Comparison of ENCODE assay signal across 8 cellular contexts in the genomic region with DNA sequence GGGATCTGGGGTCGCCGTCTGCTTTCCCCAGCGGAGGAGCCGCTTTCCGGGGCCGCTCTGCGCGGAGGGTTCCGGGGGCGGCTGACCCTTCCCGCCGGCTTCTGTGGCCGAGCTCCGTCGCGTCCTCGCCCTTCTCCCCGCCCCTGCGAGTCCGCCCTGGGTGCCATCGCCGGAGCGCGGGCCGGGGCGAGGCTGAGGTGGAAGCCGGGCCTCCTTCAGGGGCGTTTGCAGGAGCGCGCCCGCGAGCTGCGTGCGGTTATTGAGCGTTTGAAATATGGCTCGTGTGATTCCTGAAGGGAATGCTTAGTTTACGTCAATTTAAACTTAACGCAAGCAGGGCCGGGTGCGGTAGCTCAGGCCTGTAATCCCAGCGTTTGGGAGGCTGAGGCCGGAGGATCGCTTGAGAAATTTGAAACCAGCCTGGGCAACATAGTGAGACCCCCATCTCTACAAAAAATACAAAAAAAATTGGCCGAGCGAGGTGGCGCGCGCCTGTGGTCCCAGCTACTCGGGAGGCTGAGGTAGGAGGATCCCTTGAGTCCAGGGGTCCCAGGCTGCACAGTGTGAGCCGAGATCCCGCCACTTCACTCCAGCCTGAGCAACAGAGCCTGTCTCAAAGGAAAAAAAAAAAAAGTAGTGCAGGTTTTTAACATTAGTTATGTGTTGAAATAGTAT. TPM values are rescaled to one million over a fixed set of nuclear protein-coding genes. Genes with fewer than 3 reads are reported as not detected.
DNase-seq lines count a peak whose midpoint lies in the region; ATAC-seq and TF ChIP-seq lines count a peak whose summit lies in the region.

No MANE protein-coding gene starts in this region.

- peak overlapping the region; percentile 63 for H3K4me3 ChIP-seq in cardiac muscle cell
- peak overlapping the region; percentile 90 for H3K4me3 ChIP-seq in esophagus (ENCODE audit: low read depth in 1 of 2, low read length in 2 of 2)
- H3K4me3 ChIP-seq in neuronal stem cell (ENCODE audit: low read length in 2 of 2) = peak overlapping the region; percentile 81 to 95

- H3K23ac ChIP-seq in neuronal stem cell (ENCODE audit: low read depth, low read length, poor library complexity) = peak overlapping the region; percentile 80

- ATAC-seq in Right ventricle myocardium inferior (no peak), HG03135 (IDR thresholded peaks at IDR 0.05; ENCODE audit: unreplicated experiment) (peak; percentile 20), GM21381 (IDR thresholded peaks at IDR 0.05; ENCODE audit: unreplicated experiment) (no peak)

- intact Hi-C loops in Right ventricle myocardium inferior (cut with DNase I) = no loop called here

- H3K27me3 ChIP-seq in cardiac muscle cell (no peaks in the 10 kb centered on the region), esophagus (ENCODE audit: control insufficient read depth in 1 of 2, insufficient read depth in 2 of 2, low read length in 2 of 2) (no peaks in the 10 kb centered on the region), neuronal stem cell (ENCODE audit: control insufficient read depth in 3 of 3, insufficient read depth in 3 of 3, low read depth in 1 of 3, low read length in 3 of 3) (no peaks in the 10 kb centered on the region)

- DNase-seq in cardiac muscle cell (ENCODE audit: low read depth in 1 of 2, low spot score in 1 of 2) (peak in 1 of 2 donors; percentile 51), Right ventricle myocardium inferior (ENCODE audit: missing footprints) (no peak), neuronal stem cell (ENCODE audit: low spot score) (no peak), GM19240 (ENCODE audit: insufficient read length, low spot score) (no peak)

- H2AK5ac ChIP-seq in neuronal stem cell (ENCODE audit: low read depth, low read length) = peak overlapping the region; percentile 70

- peak overlapping the region; percentile 90 for H3K9ac ChIP-seq in neuronal stem cell (ENCODE audit: low read depth, low read length, poor library complexity)

- TF ChIP-seq CTCF in cardiac muscle cell (IDR thresholded peaks at IDR 0.05; ENCODE audit: low read depth, low read length) (no peak), VCaP (conservative IDR thresholded peaks at IDR 0.05) (no peak)

- H2BK120ac ChIP-seq in neuronal stem cell (ENCODE audit: low read depth, low read length) = no peak overlapping the region

- H2BK12ac ChIP-seq in neuronal stem cell (ENCODE audit: low read length) = no peak overlapping the region

- peak overlapping the region; percentile 83 for H3K18ac ChIP-seq in neuronal stem cell (ENCODE audit: low read length)

- no peaks in the 10 kb centered on the region for H3K9me3 ChIP-seq in cardiac muscle cell (ENCODE audit: low read depth)
- H3K9me3 ChIP-seq in esophagus (ENCODE audit: control insufficient read depth in 2 of 2, insufficient read depth in 1 of 2, low read depth in 1 of 2, low read length in 1 of 2) = no peaks in the 10 kb centered on the region
- peaks cover 0 to 2% of the 10 kb centered on the region in 2 donors for H3K9me3 ChIP-seq in neuronal stem cell (replicated peaks in 1 of 2; ENCODE audit: control insufficient read depth in 2 of 2, insufficient read depth in 1 of 2, low read depth in 1 of 2, low read length in 2 of 2)

- peak overlapping the region; percentile 69 for H3K4me2 ChIP-seq in neuronal stem cell (ENCODE audit: insufficient read depth, low read length, poor library complexity, severe bottlenecking)

- H3K4me1 ChIP-seq in cardiac muscle cell (ENCODE audit: low read depth) = peaks cover 9% of the 10 kb centered on the region
- no peaks in the 10 kb centered on the region for H3K4me1 ChIP-seq in esophagus (ENCODE audit: control insufficient read depth in 2 of 2, insufficient read depth in 2 of 2, low read length in 1 of 2)
- H3K4me1 ChIP-seq in neuronal stem cell (ENCODE audit: control insufficient read depth in 2 of 2, insufficient read depth in 1 of 2, low read depth in 1 of 2, low read length in 2 of 2) = peaks cover 0 to 2% of the 10 kb centered on the region in 2 donors

- peak overlapping the region; percentile 80 for H3K27ac ChIP-seq in cardiac muscle cell
- H3K27ac ChIP-seq in VCaP = peak overlapping the region; percentile 98
- peak overlapping the region; percentile 12 to 80 for H3K27ac ChIP-seq in esophagus (ENCODE audit: low read depth in 2 of 2, low read length in 1 of 2)
- H3K27ac ChIP-seq in neuronal stem cell (replicated peaks; ENCODE audit: low read length) = no peak overlapping the region

- H3K14ac ChIP-seq in neuronal stem cell (ENCODE audit: low read length) = no peak overlapping the region

- H4K91ac ChIP-seq in neuronal stem cell (ENCODE audit: low read depth, low read length, poor library complexity) = no peak overlapping the region

- H2BK15ac ChIP-seq in neuronal stem cell (ENCODE audit: low read length) = peak overlapping the region; percentile 26

- H4K8ac ChIP-seq in neuronal stem cell (ENCODE audit: low read depth, low read length) = no peak overlapping the region

- H2AFZ ChIP-seq in neuronal stem cell (ENCODE audit: low read length) = peak overlapping the region; percentile 100

- H3K36me3 ChIP-seq in cardiac muscle cell (peaks cover 5% of the 10 kb centered on the region), esophagus (ENCODE audit: control insufficient read depth in 2 of 2, insufficient read depth in 2 of 2, low read length in 1 of 2) (peaks cover 0 to 8% of the 10 kb centered on the region in 2 donors), neuronal stem cell (replicated peaks in 1 of 2; ENCODE audit: control insufficient read depth in 2 of 2, insufficient read depth in 2 of 2, low read length in 2 of 2) (peaks cover 11 to 34% of the 10 kb centered on the region in 2 donors)

- H2BK5ac ChIP-seq in neuronal stem cell (ENCODE audit: low read length) = peak overlapping the region; percentile 62

- H3K4ac ChIP-seq in neuronal stem cell (ENCODE audit: low read length) = no peak overlapping the region

- peaks cover 6% of the 10 kb centered on the region for H3K79me1 ChIP-seq in neuronal stem cell (ENCODE audit: low read depth, low read length)

- WGBS in esophagus, 2 donors = 7 to 10% methylated on average over 51 of the region's 51 CpGs
- no CpG with 5 or more reads among the region's 51 CpGs for WGBS in neuronal stem cell (ENCODE audit: extremely low coverage in 2 of 2, insufficient read length in 2 of 2, insufficient replicate concordance in 1 of 2), 2 donors

RNA-seq across cellular contexts. Expression of gene PGAM5, which starts 0.7 kb away (rescaled TPM):
- total RNA-seq in cardiac muscle cell = 23.8 and 42.0 TPM in 2 replicates
- 18.4 and 28.5 TPM in 2 replicates for polyA plus RNA-seq in cardiac muscle cell
- 34.1 TPM for total RNA-seq in Right ventricle myocardium inferior
- 10 to 100 TPM; 19.1 to 20.5 TPM for polyA plus RNA-seq in esophagus
- 33.9 TPM for polyA plus RNA-seq in neuronal stem cell (2013, experiment 1 of 2)
- polyA plus RNA-seq in neuronal stem cell (2013, experiment 2 of 2) = 34.5 TPM

RNA-seq across cellular contexts. Expression of gene PXMP2, which starts 23.9 kb away (rescaled TPM):
- total RNA-seq in cardiac muscle cell (41.6 and 87.8 TPM in 2 replicates), Right ventricle myocardium inferior (62.5 TPM)
- polyA plus RNA-seq in cardiac muscle cell (70.1 and 111 TPM in 2 replicates), esophagus (10 to 100 TPM in 1 of 2 donors, 1 to 10 TPM in 1; 5.1 to 15.7 TPM)
- 19.8 TPM for polyA plus RNA-seq in neuronal stem cell (2013, experiment 1 of 2)
- polyA plus RNA-seq in neuronal stem cell (2013, experiment 2 of 2) = 22.6 TPM

RNA-seq across cellular contexts. Expression of gene POLE, which starts 24.2 kb away (rescaled TPM):
- total RNA-seq in cardiac muscle cell (20.1 and 46.1 TPM in 2 replicates), Right ventricle myocardium inferior (12.1 TPM)
- polyA plus RNA-seq in cardiac muscle cell (13.3 and 19.3 TPM in 2 replicates), esophagus (10 to 100 TPM; 16.7 to 41.2 TPM)
- 34.0 TPM for polyA plus RNA-seq in neuronal stem cell (2013, experiment 1 of 2)
- polyA plus RNA-seq in neuronal stem cell (2013, experiment 2 of 2) = 33.7 TPM

RNA-seq across cellular contexts. Expression of gene ANKLE2, which starts 50.3 kb away (rescaled TPM):
- total RNA-seq in cardiac muscle cell = 37.2 and 37.9 TPM in 2 replicates
- 27.8 and 37.1 TPM in 2 replicates for polyA plus RNA-seq in cardiac muscle cell
- 24.9 TPM for total RNA-seq in Right ventricle myocardium inferior
- polyA plus RNA-seq in esophagus = 10 to 100 TPM; 36.5 to 41.0 TPM
- 34.7 TPM for polyA plus RNA-seq in neuronal stem cell (2013, experiment 1 of 2)
- 30.8 TPM for polyA plus RNA-seq in neuronal stem cell (2013, experiment 2 of 2)
